25 cellular contexts compared by ENCODE assay signal in the genomic region with DNA sequence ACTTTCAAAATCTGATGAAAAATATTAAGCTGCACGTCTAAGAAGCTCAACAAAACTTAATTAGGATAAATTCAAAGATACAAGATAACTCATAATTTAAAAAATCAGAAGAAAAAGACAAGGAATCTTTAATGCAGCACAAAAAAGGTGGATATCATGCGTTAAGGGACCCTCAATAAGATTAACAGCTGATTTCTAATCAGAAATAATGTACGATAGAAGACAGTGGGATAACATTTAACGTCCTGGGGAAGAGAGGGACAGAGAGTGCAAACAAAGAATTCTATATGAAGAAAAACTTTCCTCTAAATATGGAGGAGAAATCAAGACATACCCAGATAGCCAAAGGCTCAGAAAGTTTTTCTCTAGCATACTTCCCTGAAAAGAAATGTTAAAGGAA.
DNase-seq lines count a peak whose midpoint lies in the region; ATAC-seq, FAIRE-seq and TF ChIP-seq lines count a peak whose summit lies in the region.
"Had no signal": no experiment of that assay in that cellular context is flagged by ENCODE, and none has a peak within 500 bp of the region (broad histone marks: within the 10 kb centered on the region; RNA-seq: fewer than 3 reads in every experiment).

No MANE protein-coding gene starts in this region.

- no peak for TF ChIP-seq POLR2A in HepG2 (IDR thresholded peaks at IDR 0.05; ENCODE audit: insufficient read depth in 1 of 2, low read depth in 2 of 2, low read length in 2 of 2)
- TF ChIP-seq POLR2A in right lobe of liver (IDR thresholded peaks at IDR 0.05) = no peak

- TF ChIP-seq EP300 in HepG2 (IDR thresholded peaks at IDR 0.05; ENCODE audit: low read depth in 2 of 2, low read length in 2 of 2) (no peak), HepG2 (CRISPR knock-in tag; IDR thresholded peaks at IDR 0.05; ENCODE audit: borderline replicate concordance) (no peak)

- CTCF ChIA-PET in HepG2 (lab: Yijun Ruan, JAX; ENCODE audit: low intra/inter-chr PET ratio, low total read pairs) (no interaction called here), WTC11 (lab: Charles Lee) (no interaction called here)

- H2AFZ ChIP-seq in HepG2 (ENCODE audit: low read length) = no peak overlapping the region

- intact Hi-C loops in HepG2 (cut with micrococcal nuclease; ENCODE audit: unreplicated experiment) = no loop called here
- intact Hi-C loops in right lobe of liver (cut with DNase I) = no loop called here

- H3K27ac Mint-ChIP-seq in WTC11 = no peak overlapping the region
- H3K27ac Mint-ChIP-seq: B cell; CD4-positive, alpha-beta memory T cell; CD4-positive, CD25-positive, alpha-beta regulatory T cell; CD8-positive, alpha-beta memory T cell had no signal

- H3K4me3 ChIP-seq in HepG2 (replicated peaks in 1 of 3; ENCODE audit: insufficient read depth in 1 of 3, low read depth in 2 of 3, low read length in 3 of 3) (no peak overlapping the region), right lobe of liver (no peak overlapping the region)
- H3K4me3 ChIP-seq: A549; BLaER1 treated with 17β-estradiol and CSF1 and Interleukin-3, amounts not matched to agents 10 nM and 100 nM; GM12878 had no signal

- H3K27me3 Mint-ChIP-seq in WTC11 (ENCODE audit: low read depth) = no peaks in the 10 kb centered on the region
- H3K27me3 Mint-ChIP-seq: B cell; CD4-positive, alpha-beta memory T cell; CD4-positive, CD25-positive, alpha-beta regulatory T cell; CD8-positive, alpha-beta memory T cell had no signal

- POLR2A ChIA-PET in HepG2 (lab: Yijun Ruan, JAX) (no interaction called here), WTC11 (lab: Charles Lee) (no interaction called here)

- 14% methylated on average over 4 of the region's 4 CpGs for WGBS in HepG2 (ENCODE audit: low lambda C conversion rate)
- 61% methylated on average over 4 of the region's 4 CpGs for WGBS in right lobe of liver (ENCODE audit: insufficient coverage, low coverage, low lambda C conversion rate, missing lambda C conversion rate)

- no peak overlapping the region for H3K9ac ChIP-seq in HepG2 (ENCODE audit: insufficient read depth, low read depth, low read length)
- H3K9ac ChIP-seq: BLaER1 treated with 17β-estradiol and CSF1 and Interleukin-3, amounts not matched to agents 10 nM and 100 nM had no signal

- H3K4me1 Mint-ChIP-seq in WTC11 = peaks cover 4% of the 10 kb centered on the region
- H3K4me1 Mint-ChIP-seq: B cell; CD4-positive, alpha-beta memory T cell; CD4-positive, CD25-positive, alpha-beta regulatory T cell; CD8-positive, alpha-beta memory T cell had no signal

- H3K27me3 ChIP-seq in HepG2 (ENCODE audit: control insufficient read depth in 1 of 2, insufficient read depth in 2 of 2, low read length in 2 of 2) (no peaks in the 10 kb centered on the region), right lobe of liver (no peaks in the 10 kb centered on the region)
- H3K27me3 ChIP-seq: BLaER1 treated with 17β-estradiol and CSF1 and Interleukin-3, amounts not matched to agents 10 nM and 100 nM had no signal

- no peaks in the 10 kb centered on the region for H3K79me2 ChIP-seq in HepG2 (ENCODE audit: insufficient read depth, low read length)

- H3K36me3 Mint-ChIP-seq in WTC11 = peaks cover 23% of the 10 kb centered on the region
- H3K36me3 Mint-ChIP-seq: CD4-positive, alpha-beta memory T cell; CD4-positive, CD25-positive, alpha-beta regulatory T cell; CD8-positive, alpha-beta memory T cell had no signal

- H3K4me3 Mint-ChIP-seq in WTC11 = no peak overlapping the region
- H3K4me3 Mint-ChIP-seq: B cell; CD4-positive, alpha-beta memory T cell; CD4-positive, CD25-positive, alpha-beta regulatory T cell; CD8-positive, alpha-beta memory T cell had no signal

- no peaks in the 10 kb centered on the region for H4K20me1 ChIP-seq in HepG2 (ENCODE audit: insufficient read depth, low read length)
- H4K20me1 ChIP-seq: BLaER1 treated with 17β-estradiol and CSF1 and Interleukin-3, amounts not matched to agents 10 nM and 100 nM had no signal

- TF ChIP-seq RAD21 in HepG2 (CRISPR knock-in tag; IDR thresholded peaks at IDR 0.05) = no peak

- H3K9me3 ChIP-seq in HepG2 (ENCODE audit: low read length) (peaks cover 42% of the 10 kb centered on the region), right lobe of liver (peaks cover 0 to 3% (median 0%) of the 10 kb centered on the region in 4 donors)
- H3K9me3 ChIP-seq: A549 had no signal

- FAIRE-seq in HepG2 (lab: Jason Lieb, UNC) = no peak
- FAIRE-seq: A549, GM12878, GM12892, GM18507 had no signal

- DNase-seq in HepG2 (ENCODE audit: low spot score) (no peak), right lobe of liver (no peak), WTC11 (ENCODE audit: low spot score) (no peak)
- no peak for DNase-seq in activated CD4-positive, alpha-beta T cell treated with anti-CD3 and anti-CD28 coated beads for 4 hours
- DNase-seq: AML-193; CD4-positive, alpha-beta memory T cell; CD4-positive, CD25-positive, alpha-beta regulatory T cell; CD8-positive, alpha-beta memory T cell; COR-L47; DMS 273 treated with DMSO at 0.1 percent for 48 hours; DMS153; DMS53; DMS79; DND-41; EL; GDM1 had no signal

- in situ Hi-C loops in HepG2 (cut with HindIII; ENCODE audit: extremely low pct_ligation_motif_present, low pct_unique_long_range_greater_than_20kb) = no loop called here

- TF ChIP-seq CTCF in HepG2 (CRISPR knock-in tag; IDR thresholded peaks at IDR 0.05) = no peak
- no peak for TF ChIP-seq CTCF in right lobe of liver (IDR thresholded peaks at IDR 0.05)
- no peak for TF ChIP-seq CTCF in WTC11 (IDR thresholded peaks at IDR 0.05)

- H3K27ac ChIP-seq in HepG2 (ENCODE audit: extremely low read length, insufficient read depth, low read length) = no peak overlapping the region
- H3K27ac ChIP-seq in right lobe of liver = no peak overlapping the region
- H3K27ac ChIP-seq: 22Rv1; A549; BLaER1 treated with 17β-estradiol and CSF1 and Interleukin-3, amounts not matched to agents 10 nM and 100 nM; C4-2B had no signal

- H3K9me3 Mint-ChIP-seq in WTC11 = peaks cover 26% of the 10 kb centered on the region

- no peaks in the 10 kb centered on the region for H3K4me1 ChIP-seq in HepG2 (ENCODE audit: insufficient read depth, low read length)
- H3K4me1 ChIP-seq in right lobe of liver = no peaks in the 10 kb centered on the region
- H3K4me1 ChIP-seq: A549; BLaER1 treated with 17β-estradiol and CSF1 and Interleukin-3, amounts not matched to agents 10 nM and 100 nM had no signal

- no peaks in the 10 kb centered on the region for H3K36me3 ChIP-seq in HepG2 (replicated peaks in 1 of 2; ENCODE audit: control insufficient read depth in 1 of 2, insufficient read depth in 2 of 2, low read length in 2 of 2)
- H3K36me3 ChIP-seq in right lobe of liver = no peaks in the 10 kb centered on the region
- H3K36me3 ChIP-seq: BLaER1 treated with 17β-estradiol and CSF1 and Interleukin-3, amounts not matched to agents 10 nM and 100 nM had no signal

- no TSS peak for BruUV-seq in HepG2 (replicated peaks; lab: Mats Ljungman, UMichigan)

- H3K4me2 ChIP-seq in HepG2 (ENCODE audit: low read depth, low read length) = no peak overlapping the region
- H3K4me2 ChIP-seq: A549; BLaER1 treated with 17β-estradiol and CSF1 and Interleukin-3, amounts not matched to agents 10 nM and 100 nM had no signal

- ATAC-seq in HepG2 = no peak
- no peak for ATAC-seq in right lobe of liver
- ATAC-seq in WTC11 = no peak
- ATAC-seq in HG02885 (IDR thresholded peaks at IDR 0.05; ENCODE audit: poor library complexity, unreplicated experiment) = no peak
- ATAC-seq: A549, GM12878 had no signal

TF ChIP-seq in HepG2, 621 proteins besides CTCF, POLR2A, EP300 and RAD21:
- TF ChIP-seq AKAP8 (CRISPR knock-in tag; IDR thresholded peaks at IDR 0.05) (no peak), ZNF317 (CRISPR knock-in tag; IDR thresholded peaks at IDR 0.05) (peak; percentile 74; the same call in 1 of the 2 replicates)

TF ChIP-seq in WTC11, 78 proteins besides CTCF, POLR2A, EP300 and RAD21:
- TF ChIP-seq, protein P1, sequence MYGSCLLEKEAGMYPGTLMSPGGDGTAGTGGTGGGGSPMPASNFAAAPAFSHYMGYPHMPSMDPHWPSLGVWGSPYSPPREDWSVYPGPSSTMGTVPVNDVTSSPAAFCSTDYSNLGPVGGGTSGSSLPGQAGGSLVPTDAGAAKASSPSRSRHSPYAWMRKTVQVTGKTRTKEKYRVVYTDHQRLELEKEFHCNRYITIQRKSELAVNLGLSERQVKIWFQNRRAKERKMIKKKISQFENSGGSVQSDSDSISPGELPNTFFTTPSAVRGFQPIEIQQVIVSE (CRISPR knock-in tag; IDR thresholded peaks at IDR 0.05; ENCODE audit: borderline replicate concordance) = no peak
- peak; percentile 94 for TF ChIP-seq ZNF317 (CRISPR knock-in tag; IDR thresholded peaks at IDR 0.05; ENCODE audit: borderline replicate concordance, low read depth)
- no peak for TF ChIP-seq NR1H2 (CRISPR knock-in tag; IDR thresholded peaks at IDR 0.05)
- TF ChIP-seq, protein P2, sequence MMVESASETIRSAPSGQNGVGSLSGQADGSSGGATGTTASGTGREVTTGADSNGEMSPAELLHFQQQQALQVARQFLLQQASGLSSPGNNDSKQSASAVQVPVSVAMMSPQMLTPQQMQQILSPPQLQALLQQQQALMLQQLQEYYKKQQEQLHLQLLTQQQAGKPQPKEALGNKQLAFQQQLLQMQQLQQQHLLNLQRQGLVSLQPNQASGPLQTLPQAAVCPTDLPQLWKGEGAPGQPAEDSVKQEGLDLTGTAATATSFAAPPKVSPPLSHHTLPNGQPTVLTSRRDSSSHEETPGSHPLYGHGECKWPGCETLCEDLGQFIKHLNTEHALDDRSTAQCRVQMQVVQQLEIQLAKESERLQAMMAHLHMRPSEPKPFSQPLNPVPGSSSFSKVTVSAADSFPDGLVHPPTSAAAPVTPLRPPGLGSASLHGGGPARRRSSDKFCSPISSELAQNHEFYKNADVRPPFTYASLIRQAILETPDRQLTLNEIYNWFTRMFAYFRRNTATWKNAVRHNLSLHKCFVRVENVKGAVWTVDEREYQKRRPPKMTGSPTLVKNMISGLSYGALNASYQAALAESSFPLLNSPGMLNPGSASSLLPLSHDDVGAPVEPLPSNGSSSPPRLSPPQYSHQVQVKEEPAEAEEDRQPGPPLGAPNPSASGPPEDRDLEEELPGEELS (CRISPR knock-in tag; IDR thresholded peaks at IDR 0.05) = no peak
